ENCODE assay signal across 8 cellular contexts in genomic region chr18:50287441-50288347, GRCh38. TPM values are rescaled to one million over a fixed set of nuclear protein-coding genes. Genes with fewer than 3 reads are reported as not detected.
DNase-seq lines count a peak whose midpoint lies in the region; TF ChIP-seq lines count a peak whose summit lies in the region.

Gene CXXC1, minus strand, starts transcription at chr18:50287692. Its CDS starts 103 bp downstream, at chr18:50287589.

- TF ChIP-seq CTCF in GM20000 (IDR thresholded peaks at IDR 0.05; ENCODE audit: extremely low read depth, missing control alignments): no peak

- DNase-seq in COR-L47 (lab: John Stamatoyannopoulos, UW) (peak; percentile 100), GM20000 (ENCODE audit: low spot score) (peak; percentile 89), HT-29 (ENCODE audit: low spot score) (peak; percentile 94), lung microvascular endothelial cell (ENCODE audit: low read depth in 2 of 2) (peak; percentile 100)
- DNase-seq in NK-92 treated with Interleukin-12 subunit alpha and Interleukin-12 subunit beta, amount 100 ng/mL, for 24 hours (lab: John Stamatoyannopoulos, UW): peak; percentile 95
- DNase-seq in activated CD8-positive, alpha-beta memory T cell treated with anti-CD3 and anti-CD28 coated beads for 24 hours: peak; percentile 97
- peak; percentile 98 for DNase-seq in effector CD8-positive, alpha-beta T cell (lab: John Stamatoyannopoulos, UW)
- DNase-seq in stimulated activated CD4-positive, alpha-beta T cell treated with anti-CD3 and anti-CD28 coated beads, TNF-alpha, amount 100 ng/mL, for 48 hours (ENCODE audit: low read depth in 3 of 3): peak; percentile 91 to 96 (median 92)

RNA-seq across cellular contexts. Expression of gene CXXC1, which starts in this region (rescaled TPM):
- total RNA-seq in HT-29 (2014; rRNA removed; shearing (Covaris generic)): 26.3 and 43.3 TPM in 2 replicates
- 22.0 and 35.3 TPM in 2 replicates for total RNA-seq in lung microvascular endothelial cell

Comparison
In these comparisons a context has a peak if more than half of its experiments do, and no peak if none do; other contexts are left out.
1. Peak in every context shown above with its lines: DNase-seq.